In the genomic region with DNA sequence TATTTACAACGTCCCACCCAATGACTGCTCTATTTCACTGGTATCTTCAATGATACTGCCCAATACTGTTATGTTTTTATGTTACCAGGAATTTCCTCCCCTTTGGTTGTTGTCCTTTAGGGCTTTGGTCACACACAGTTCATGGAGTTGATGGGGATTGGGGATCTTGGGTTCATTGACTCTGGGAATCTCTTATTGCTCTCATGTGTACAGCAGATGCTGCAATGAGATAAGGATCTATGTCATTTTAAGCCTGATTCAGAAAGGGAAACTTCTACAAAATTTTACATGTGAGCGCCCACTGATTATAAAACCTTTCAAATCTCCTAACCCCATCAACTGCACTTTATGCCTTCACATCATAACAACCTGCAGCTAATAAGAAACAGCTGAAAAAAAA, we compare ENCODE assay signal across 20 cellular contexts.
DNase-seq lines count a peak whose midpoint lies in the region; ATAC-seq and FAIRE-seq lines count a peak whose summit lies in the region.
"Had no signal": no experiment of that assay in that cellular context is flagged by ENCODE, and none has a peak within 500 bp of the region (broad histone marks: within the 10 kb centered on the region; RNA-seq: fewer than 3 reads in every experiment).

No MANE protein-coding gene starts in this region.

- DNase-seq in GF-D8 (lab: John Stamatoyannopoulos, UW) (peak; percentile 40), OCI-M1 (lab: John Stamatoyannopoulos, UW) (peak; percentile 29), urothelium cell line (ENCODE audit: low spot score) (no peak), NCI-H446 treated with DMSO at 0.1 percent for 48 hours (lab: John Stamatoyannopoulos, UW) (no peak), T-helper 9 cell (no peak)
- DNase-seq: Calu3; CD4-positive, alpha-beta T cell; DMS53; H7; Karpas-422; MG63; NCI-H1092; NCI-H1436 treated with DMSO at 0.1 percent for 48 hours; NCI-H2081; NCI-H2171 treated with DMSO at 0.1 percent for 48 hours; Peyer's patch; T-helper 1 cell had no signal

- ATAC-seq in GM18517 (IDR thresholded peaks at IDR 0.05; ENCODE audit: unreplicated experiment), result no peak
- ATAC-seq: Right ventricle myocardium inferior had no signal

- FAIRE-seq in endometrium (lab: Jason Lieb, UNC) (peak; percentile 90), urothelium cell line (lab: Jason Lieb, UNC) (no peak)

Comparison
In these comparisons a context has a peak if more than half of its experiments do, and no peak if none do; other contexts are left out.
1. DNase-seq: peak in GF-D8 (single experiment) and OCI-M1 (single experiment); none in urothelium cell line (single experiment), NCI-H446 treated with DMSO at 0.1 percent for 48 hours (single experiment) and T-helper 9 cell (single experiment).